Comparison of ENCODE assay signal across 9 cellular contexts in genomic region chr5:174045470-174046025, GRCh38. TPM values are rescaled to one million over a fixed set of nuclear protein-coding genes. Genes with fewer than 3 reads are reported as not detected.
A peak's percentile ranks its signal among the peaks of the same experiment; 100 is the strongest.
DNase-seq lines count a peak whose midpoint lies in the region; ATAC-seq and TF ChIP-seq lines count a peak whose summit lies in the region.
"Had no signal": no experiment of that assay in that cellular context is flagged by ENCODE, and none has a peak within 500 bp of the region (broad histone marks: within the 10 kb centered on the region; RNA-seq: fewer than 3 reads in every experiment).

Gene NSG2 (plus strand): TSS chr5:174045706. CDS start chr5:174046756, 1,050 bp downstream.

- WGBS in right lobe of liver (ENCODE audit: insufficient coverage, low coverage, low lambda C conversion rate, missing lambda C conversion rate) = 7% methylated on average over 16 of the region's 17 CpGs

- no peaks in the 10 kb centered on the region for H3K27me3 ChIP-seq in SJSA1 (replicated peaks)
- no peaks in the 10 kb centered on the region for H3K27me3 ChIP-seq in right lobe of liver

- peak; percentile 1 for DNase-seq in stimulated activated CD4-positive, alpha-beta T cell treated with anti-CD3 and anti-CD28 coated beads, Interleukin-12 subunit alpha, Interleukin-12 subunit beta, amount 100 ng/mL, for 4 hours
- DNase-seq in stimulated activated CD4-positive, alpha-beta T cell treated with anti-CD3 and anti-CD28 coated beads, Interleukin-4, amount 100 ng/mL, for 24 hours = no peak
- DNase-seq in NCI-H1105 treated with DMSO at 0.1 percent for 48 hours (lab: John Stamatoyannopoulos, UW) = peak; percentile 81
- DNase-seq in SJSA1 (ENCODE audit: low read depth in 1 of 2, low spot score in 2 of 2) = peak; percentile 60 to 78
- DNase-seq in dermis microvascular lymphatic vessel endothelial cell (ENCODE audit: low read depth in 2 of 2) = peak; percentile 47 to 82
- peak; percentile 87 to 90 (median 89) for DNase-seq in right lobe of liver
- peak; percentile 94 for DNase-seq in superior temporal gyrus (ENCODE audit: extremely low spot score)
- DNase-seq: naive B cell had no signal

- H3K36me3 ChIP-seq in SJSA1 (no peaks in the 10 kb centered on the region), right lobe of liver (no peaks in the 10 kb centered on the region)

- H3K4me3 ChIP-seq in SJSA1 = no peak within 1 kb of the TSS
- no peak within 1 kb of the TSS for H3K4me3 ChIP-seq in right lobe of liver

- intact Hi-C loops in right lobe of liver (cut with DNase I) = loop anchor here in 1 of 2 donors (5.0 kb wide), 1 partner anchor 267 kb away; no protein-coding TSS in a partner anchor

- no peak for TF ChIP-seq POLR2A in right lobe of liver (IDR thresholded peaks at IDR 0.05)

- peak; percentile 63 for ATAC-seq in HG02763 (IDR thresholded peaks at IDR 0.05; ENCODE audit: unreplicated experiment)
- ATAC-seq in right lobe of liver = peak; percentile 97 to 100 (median 100)

- H3K27ac ChIP-seq in SJSA1 (no peak within 1 kb of the TSS), right lobe of liver (no peak within 1 kb of the TSS)

- peak; percentile 61 to 80 (median 76) for TF ChIP-seq CTCF in right lobe of liver (IDR thresholded peaks at IDR 0.05)

- H3K9me3 ChIP-seq in SJSA1 (replicated peaks) = no peaks in the 10 kb centered on the region
- no peaks in the 10 kb centered on the region for H3K9me3 ChIP-seq in right lobe of liver

- H3K4me1 ChIP-seq in SJSA1 (replicated peaks) (no peaks in the 10 kb centered on the region), right lobe of liver (peaks cover 0 to 8% (median 2%) of the 10 kb centered on the region in 4 donors)

RNA-seq across cellular contexts. Expression of gene NSG2, which starts in this region (rescaled TPM):
- not detected in 2 replicates for total RNA-seq in SJSA1 (2014; rRNA removed; shearing (Covaris generic))
- not detected in 2 replicates for total RNA-seq in dermis microvascular lymphatic vessel endothelial cell
- total RNA-seq in right lobe of liver = under 1 TPM in 1 of 6 experiments, not detected in 5; 0.13 TPM

Comparison
In these comparisons a context has a peak if more than half of its experiments do, and no peak if none do; other contexts are left out.
1. Peak in DNase-seq in SJSA1; RNA of the gene not detected or under 1 TPM.
2. Peak in DNase-seq in dermis microvascular lymphatic vessel endothelial cell; RNA of the gene not detected or under 1 TPM.
3. Peak in DNase-seq and ATAC-seq in right lobe of liver; RNA of the gene not detected or under 1 TPM.